8 cellular contexts compared by ENCODE assay signal in genomic region chr13:94711561-94712286, GRCh38. TPM values are rescaled to one million over a fixed set of nuclear protein-coding genes. Genes with fewer than 3 reads are reported as not detected.
DNase-seq lines count a peak whose midpoint lies in the region; ATAC-seq and TF ChIP-seq lines count a peak whose summit lies in the region.

No MANE protein-coding gene starts in this region.

- TF ChIP-seq CTCF in BE2C (IDR thresholded peaks at IDR 0.05; ENCODE audit: low read depth, low read length) = no peak
- no peak for TF ChIP-seq CTCF in neural progenitor cell (IDR thresholded peaks at IDR 0.05)

- peak overlapping the region; percentile 68 for H3K9ac ChIP-seq in neural progenitor cell

- no peak for TF ChIP-seq RAD21 in Ishikawa (IDR thresholded peaks at IDR 0.05; ENCODE audit: low read depth)

- H3K4me2 ChIP-seq in neural progenitor cell = peak overlapping the region; percentile 97

- H3K27me3 ChIP-seq in BE2C (peaks cover 99% of the 10 kb centered on the region), neural progenitor cell (no peaks in the 10 kb centered on the region)

- H3F3A ChIP-seq in neural progenitor cell (ENCODE audit: low read depth) = peaks cover 74% of the 10 kb centered on the region

- H3K27ac Mint-ChIP-seq in dendritic cell treated with granulocyte-macrophage colony-stimulating factor and Interleukin-4, amounts not matched to agents 40 ng/mL and 50 ng/mL, for 4 days = no peak overlapping the region
- H3K27ac Mint-ChIP-seq in neural progenitor cell = no peak overlapping the region

- peaks cover 30% of the 10 kb centered on the region for H4K20me1 ChIP-seq in neural progenitor cell (ENCODE audit: low read depth)

- H3K27ac ChIP-seq in neural progenitor cell = peak overlapping the region; percentile 100

- H3K27me3 Mint-ChIP-seq in dendritic cell treated with granulocyte-macrophage colony-stimulating factor and Interleukin-4, amounts not matched to agents 40 ng/mL and 50 ng/mL, for 4 days = peaks cover 87% of the 10 kb centered on the region
- H3K27me3 Mint-ChIP-seq in neural progenitor cell (ENCODE audit: insufficient read depth, low read depth) = peaks cover 19% of the 10 kb centered on the region

- H3K4me1 Mint-ChIP-seq in dendritic cell treated with granulocyte-macrophage colony-stimulating factor and Interleukin-4, amounts not matched to agents 40 ng/mL and 50 ng/mL, for 4 days (ENCODE audit: low read depth) = peaks cover 31% of the 10 kb centered on the region
- peaks cover 55% of the 10 kb centered on the region for H3K4me1 Mint-ChIP-seq in neural progenitor cell

- H3K9me3 ChIP-seq in BE2C (no peaks in the 10 kb centered on the region), neural progenitor cell (ENCODE audit: low read depth) (no peaks in the 10 kb centered on the region)

- ATAC-seq in GM19025 (IDR thresholded peaks at IDR 0.05; ENCODE audit: low read depth, unreplicated experiment) (peak; percentile 30), GM19328 (IDR thresholded peaks at IDR 0.05; ENCODE audit: unreplicated experiment) (no peak)

- DNase-seq in BE2C = peak; percentile 46
- peak; percentile 61 for DNase-seq in neural progenitor cell (ENCODE audit: low spot score)
- no peak for DNase-seq in NOMO-1 treated with DMSO at 0.1 percent for 48 hours (lab: John Stamatoyannopoulos, UW; ENCODE audit: unreplicated experiment)
- DNase-seq in germinal center (ENCODE audit: low spot score) = no peak

- H3K9me3 Mint-ChIP-seq in dendritic cell treated with granulocyte-macrophage colony-stimulating factor and Interleukin-4, amounts not matched to agents 40 ng/mL and 50 ng/mL, for 4 days = no peaks in the 10 kb centered on the region
- H3K9me3 Mint-ChIP-seq in neural progenitor cell = no peaks in the 10 kb centered on the region

- H3K79me2 ChIP-seq in neural progenitor cell (ENCODE audit: low read depth) = peaks cover 91% of the 10 kb centered on the region

- peak overlapping the region; percentile 32 for H3K4me3 Mint-ChIP-seq in dendritic cell treated with granulocyte-macrophage colony-stimulating factor and Interleukin-4, amounts not matched to agents 40 ng/mL and 50 ng/mL, for 4 days
- peak overlapping the region; percentile 98 for H3K4me3 Mint-ChIP-seq in neural progenitor cell

- intact Hi-C loops in dendritic cell treated with granulocyte-macrophage colony-stimulating factor and Interleukin-4, amounts not matched to agents 40 ng/mL and 50 ng/mL, for 4 days (cut with micrococcal nuclease) = no loop called here

- TF ChIP-seq EP300 in Ishikawa (IDR thresholded peaks at IDR 0.05; ENCODE audit: borderline replicate concordance) = no peak

- no peak overlapping the region for H2AFZ ChIP-seq in neural progenitor cell (replicated peaks)

- H3K36me3 ChIP-seq in BE2C = no peaks in the 10 kb centered on the region
- H3K36me3 ChIP-seq in neural progenitor cell = peaks cover 15% of the 10 kb centered on the region

- H3K36me3 Mint-ChIP-seq in dendritic cell treated with granulocyte-macrophage colony-stimulating factor and Interleukin-4, amounts not matched to agents 40 ng/mL and 50 ng/mL, for 4 days (ENCODE audit: low read depth) = no peaks in the 10 kb centered on the region
- peaks cover 2% of the 10 kb centered on the region for H3K36me3 Mint-ChIP-seq in neural progenitor cell

- H3K4me3 ChIP-seq in BE2C (ENCODE audit: low read depth, low read length) (peak overlapping the region; percentile 15; the same call in 1 of the 2 replicates), neural progenitor cell (peak overlapping the region; percentile 93)

- H3K4me1 ChIP-seq in BE2C = peaks cover 3% of the 10 kb centered on the region; the same call in 1 of the 2 replicates
- H3K4me1 ChIP-seq in neural progenitor cell = peaks cover 29% of the 10 kb centered on the region

TF ChIP-seq in Ishikawa, 13 proteins besides CTCF, POLR2A, EP300 and RAD21:
- TF ChIP-seq USF1 (IDR thresholded peaks at IDR 0.05) (no peak), EGR1 (IDR thresholded peaks at IDR 0.05) (peak; percentile 53; the same call in 1 of the 2 replicates)

RNA-seq across cellular contexts. Expression of gene SOX21, which starts 0.6 kb away (rescaled TPM):
- polyA plus RNA-seq in BE2C (2012; ENCODE audit: insufficient read depth, insufficient read length, low read depth) = not detected
- 94.7 and 132 TPM in 2 replicates for total RNA-seq in neural progenitor cell (ENCODE audit: low replicate concordance)

Comparison
In these comparisons a context has a peak if more than half of its experiments do, and no peak if none do; other contexts are left out.
1. DNase-seq: peak in BE2C (single experiment) and neural progenitor cell (single experiment); none in NOMO-1 treated with DMSO at 0.1 percent for 48 hours (single experiment) and germinal center (single experiment).